10 cellular contexts compared by ENCODE assay signal in genomic region chr6:88761237-88762031, GRCh38.
A peak's percentile ranks its signal among the peaks of the same experiment; 100 is the strongest.
DNase-seq lines count a peak whose midpoint lies in the region; ATAC-seq and TF ChIP-seq lines count a peak whose summit lies in the region.
"Had no signal": no experiment of that assay in that cellular context is flagged by ENCODE, and none has a peak within 500 bp of the region (broad histone marks: within the 10 kb centered on the region; RNA-seq: fewer than 3 reads in every experiment).

No MANE protein-coding gene starts in this region.

- peak; percentile 74 for ATAC-seq in GM19463 (IDR thresholded peaks at IDR 0.05; ENCODE audit: unreplicated experiment)
- peak; percentile 60 for ATAC-seq in HG03095 (IDR thresholded peaks at IDR 0.05; ENCODE audit: unreplicated experiment)

- peaks cover 3% of the 10 kb centered on the region for H3K9me3 Mint-ChIP-seq in chondrocyte (ENCODE audit: low read depth)
- H3K9me3 Mint-ChIP-seq in MCF 10A (ENCODE audit: unreplicated experiment): no peaks in the 10 kb centered on the region

- H3K36me3 Mint-ChIP-seq in chondrocyte (ENCODE audit: low read depth) (peaks cover 2% of the 10 kb centered on the region), MCF 10A (ENCODE audit: insufficient read depth, unreplicated experiment) (peaks cover 7% of the 10 kb centered on the region)

- H3K27ac Mint-ChIP-seq in chondrocyte (ENCODE audit: unreplicated experiment) (no peak overlapping the region), MCF 10A (ENCODE audit: low read depth, unreplicated experiment) (no peak overlapping the region)

- intact Hi-C loops in MCF 10A (cut with micrococcal nuclease): no loop called here

- H3K4me3 Mint-ChIP-seq in chondrocyte (ENCODE audit: unreplicated experiment): no peak overlapping the region
- H3K4me3 Mint-ChIP-seq in MCF 10A (ENCODE audit: unreplicated experiment): no peak overlapping the region

- TF ChIP-seq CTCF in GM12875 (IDR thresholded peaks at IDR 0.05; ENCODE audit: borderline replicate concordance, insufficient read depth, low read depth, low read length): peak; percentile 27; the same call in 1 of the 2 replicates
- peak; percentile 12 for TF ChIP-seq CTCF in chondrocyte (IDR thresholded peaks at IDR 0.05)
- no peak for TF ChIP-seq CTCF in MCF 10A (IDR thresholded peaks at IDR 0.05; ENCODE audit: unreplicated experiment)

- BruUV-seq in MCF 10A (replicated peaks; lab: Mats Ljungman, UMichigan): no TSS peak

- DNase-seq in chondrocyte (ENCODE audit: low spot score) (no peak), NCI-H2107 treated with DMSO at 0.1 percent for 48 hours (lab: John Stamatoyannopoulos, UW; ENCODE audit: unreplicated experiment) (no peak), NCI-H345 (lab: John Stamatoyannopoulos, UW) (no peak), MCF 10A (ENCODE audit: unreplicated experiment) (no peak), NCI-H2227 (lab: John Stamatoyannopoulos, UW; ENCODE audit: unreplicated experiment) (no peak)
- DNase-seq: activated naive CD4-positive, alpha-beta T cell; EL had no signal

- POLR2A ChIA-PET in MCF 10A (lab: Yijun Ruan, JAX): no interaction called here

- H3K4me1 Mint-ChIP-seq in chondrocyte (ENCODE audit: low read depth) (peaks cover 10% of the 10 kb centered on the region), MCF 10A (ENCODE audit: insufficient read depth, unreplicated experiment) (no peaks in the 10 kb centered on the region)

- no peaks in the 10 kb centered on the region for H3K27me3 Mint-ChIP-seq in chondrocyte (ENCODE audit: low read depth)
- H3K27me3 Mint-ChIP-seq in MCF 10A (ENCODE audit: insufficient read depth, unreplicated experiment): no peaks in the 10 kb centered on the region

- CTCF ChIA-PET in MCF 10A (lab: Yijun Ruan, JAX): interaction anchor here (1.3 to 1.5 kb wide), 2 partner anchors 19 to 110 kb away, joined by 4 to 6 read pairs; no protein-coding TSS in a partner anchor

- H3K4me3 ChIP-seq in GM12875 (ENCODE audit: low read depth, low read length): no peak overlapping the region
